Comparison of ENCODE assay signal across 8 cellular contexts in the genomic region with DNA sequence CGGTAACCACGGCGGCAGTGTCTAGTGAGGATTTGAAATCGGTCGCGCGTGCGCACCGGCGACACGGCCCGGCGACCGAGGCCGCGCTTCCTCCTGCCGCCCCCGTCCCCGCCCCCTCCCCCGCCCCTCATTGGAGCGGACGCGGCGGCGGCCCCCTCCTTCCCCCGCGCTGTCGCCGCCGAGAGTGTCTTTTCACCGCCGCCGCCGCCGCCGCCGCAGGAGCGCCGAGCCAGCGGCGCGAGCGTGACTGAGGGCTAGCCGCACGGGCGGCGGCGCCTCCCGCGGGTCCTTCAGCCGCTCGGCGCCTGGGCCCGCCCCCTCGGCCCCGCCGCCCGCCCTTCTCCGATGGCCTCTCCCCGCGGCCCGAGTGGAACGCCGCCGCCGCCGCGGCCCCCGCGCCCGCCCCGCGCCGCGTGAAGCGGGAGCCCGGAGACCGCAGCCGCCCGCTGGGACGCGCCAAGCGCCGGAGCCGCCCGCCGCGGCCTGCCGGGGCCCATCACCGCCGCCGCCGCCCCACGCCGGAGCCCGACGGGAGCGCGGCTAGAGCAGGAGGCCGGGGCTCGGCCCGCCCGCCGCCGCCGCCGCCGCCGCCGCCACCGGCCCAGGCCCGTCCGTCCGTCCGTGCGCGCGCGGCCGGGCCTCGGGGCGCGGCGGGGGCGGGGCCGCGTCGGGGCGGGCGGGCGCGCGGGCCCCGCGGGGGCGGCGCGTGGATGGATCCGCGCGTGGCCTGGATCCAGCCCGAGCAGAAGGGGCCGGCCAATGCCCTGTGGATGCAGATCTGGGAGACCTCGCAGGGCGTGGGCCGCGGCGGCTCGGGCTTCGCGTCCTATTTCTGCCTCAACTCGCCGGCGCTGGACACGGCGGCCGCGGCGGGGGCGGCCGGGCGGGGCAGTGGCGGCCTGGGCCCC. TPM values are rescaled to one million over a fixed set of nuclear protein-coding genes. Genes with fewer than 3 reads are reported as not detected.
DNase-seq lines count a peak whose midpoint lies in the region; ATAC-seq and TF ChIP-seq lines count a peak whose summit lies in the region.

A gene (plus strand): TSS at position 159 of the 908 bp plus-strand sequence. CDS start 552 bp downstream, at position 711.

- peaks cover 18% of the 10 kb centered on the region for H3F3A ChIP-seq in neural progenitor cell (ENCODE audit: low read depth)

- H4K20me1 ChIP-seq in neural progenitor cell (ENCODE audit: low read depth): peaks cover 42% of the 10 kb centered on the region

- peak within 1 kb of the TSS; percentile 94 for H3K27ac Mint-ChIP-seq in activated CD8-positive, alpha-beta memory T cell treated with anti-CD3 and anti-CD28 coated beads, Interleukin-2, amount 10 ng/mL, durations not matched to agents 7 days and 5 days
- H3K27ac Mint-ChIP-seq in neural progenitor cell: no peak within 1 kb of the TSS

- H3K9ac ChIP-seq in neural progenitor cell: no peak within 1 kb of the TSS

- peak within 1 kb of the TSS; percentile 77 for H3K4me3 Mint-ChIP-seq in activated CD8-positive, alpha-beta memory T cell treated with anti-CD3 and anti-CD28 coated beads, Interleukin-2, amount 10 ng/mL, durations not matched to agents 7 days and 5 days
- H3K4me3 Mint-ChIP-seq in neural progenitor cell: peak within 1 kb of the TSS; percentile 88

- no peaks in the 10 kb centered on the region for H3K9me3 ChIP-seq in neural progenitor cell (ENCODE audit: low read depth)

- H3K27me3 Mint-ChIP-seq in activated CD8-positive, alpha-beta memory T cell treated with anti-CD3 and anti-CD28 coated beads, Interleukin-2, amount 10 ng/mL, durations not matched to agents 7 days and 5 days: peaks cover 2% of the 10 kb centered on the region
- peaks cover 10% of the 10 kb centered on the region for H3K27me3 Mint-ChIP-seq in neural progenitor cell (ENCODE audit: insufficient read depth, low read depth)

- peaks cover 23% of the 10 kb centered on the region for H3K36me3 Mint-ChIP-seq in activated CD8-positive, alpha-beta memory T cell treated with anti-CD3 and anti-CD28 coated beads, Interleukin-2, amount 10 ng/mL, durations not matched to agents 7 days and 5 days
- H3K36me3 Mint-ChIP-seq in neural progenitor cell: peaks cover 11% of the 10 kb centered on the region

- CTCF ChIA-PET in activated CD8-positive, alpha-beta memory T cell treated with anti-CD3 and anti-CD28 coated beads, Interleukin-2, amount 10 ng/mL, durations not matched to agents 7 days and 5 days (lab: Charles Lee): interaction anchor here (1.0 kb wide), 1 partner anchor 23 kb away, joined by 3 read pairs; no protein-coding TSS in a partner anchor

- H3K27ac ChIP-seq in foreskin keratinocyte (peak within 1 kb of the TSS; percentile 71), neural progenitor cell (peak within 1 kb of the TSS; percentile 85)

- H3K27me3 ChIP-seq in foreskin keratinocyte: no peaks in the 10 kb centered on the region
- H3K27me3 ChIP-seq in neural progenitor cell: peaks cover 23% of the 10 kb centered on the region

- H3K4me1 Mint-ChIP-seq in activated CD8-positive, alpha-beta memory T cell treated with anti-CD3 and anti-CD28 coated beads, Interleukin-2, amount 10 ng/mL, durations not matched to agents 7 days and 5 days: peaks cover 41% of the 10 kb centered on the region
- H3K4me1 Mint-ChIP-seq in neural progenitor cell: peaks cover 60% of the 10 kb centered on the region

- TF ChIP-seq CTCF in foreskin keratinocyte (conservative IDR thresholded peaks at IDR 0.05) (no peak), neural progenitor cell (IDR thresholded peaks at IDR 0.05) (no peak)

- H3K4me1 ChIP-seq in foreskin keratinocyte (peaks cover 5% of the 10 kb centered on the region), neural progenitor cell (peaks cover 20% of the 10 kb centered on the region)

- peak within 1 kb of the TSS; percentile 69 for H2AFZ ChIP-seq in neural progenitor cell (replicated peaks)

- H3K4me2 ChIP-seq in neural progenitor cell: peak within 1 kb of the TSS; percentile 97

- peak within 1 kb of the TSS; percentile 93 for H3K4me3 ChIP-seq in neural progenitor cell

- no peaks in the 10 kb centered on the region for H3K9me3 Mint-ChIP-seq in activated CD8-positive, alpha-beta memory T cell treated with anti-CD3 and anti-CD28 coated beads, Interleukin-2, amount 10 ng/mL, durations not matched to agents 7 days and 5 days (ENCODE audit: low read depth)
- H3K9me3 Mint-ChIP-seq in neural progenitor cell: peaks cover 1% of the 10 kb centered on the region

- peak; percentile 33 for ATAC-seq in GM18907 (IDR thresholded peaks at IDR 0.05; ENCODE audit: unreplicated experiment)
- peak; percentile 23 for ATAC-seq in HG03520 (IDR thresholded peaks at IDR 0.05; ENCODE audit: unreplicated experiment)
- peak; percentile 42 for ATAC-seq in activated CD8-positive, alpha-beta memory T cell treated with anti-CD3 and anti-CD28 coated beads, Interleukin-2, amount 10 ng/mL, durations not matched to agents 7 days and 5 days
- peak; percentile 44 for ATAC-seq in foreskin keratinocyte

- no peaks in the 10 kb centered on the region for H3K36me3 ChIP-seq in neural progenitor cell

- peak; percentile 99 for DNase-seq in AG20443 (ENCODE audit: low spot score)
- DNase-seq in activated CD8-positive, alpha-beta memory T cell treated with anti-CD3 and anti-CD28 coated beads, Interleukin-2, amount 10 ng/mL, durations not matched to agents 7 days and 5 days: no peak
- DNase-seq in foreskin keratinocyte: no peak
- DNase-seq in neural progenitor cell (ENCODE audit: low spot score): no peak
- no peak for DNase-seq in foreskin melanocyte
- DNase-seq in DMS79 (lab: John Stamatoyannopoulos, UW): no peak

- H3K79me2 ChIP-seq in neural progenitor cell (ENCODE audit: low read depth): peaks cover 44% of the 10 kb centered on the region

RNA-seq across cellular contexts. Expression of the gene that starts here (rescaled TPM):
- 10 to 100 TPM; 37.4 to 55.3 TPM for total RNA-seq in activated CD8-positive, alpha-beta memory T cell treated with anti-CD3 and anti-CD28 coated beads, Interleukin-2, amount 10 ng/mL, durations not matched to agents 7 days and 5 days
- total RNA-seq in foreskin keratinocyte (14.9 and 20.9 TPM in 2 replicates), neural progenitor cell (ENCODE audit: low replicate concordance) (20.9 and 22.4 TPM in 2 replicates)
- 5.3 and 6.8 TPM in 2 replicates for polyA plus RNA-seq in foreskin keratinocyte
